ENCODE assay signal across 39 cellular contexts in the genomic region with DNA sequence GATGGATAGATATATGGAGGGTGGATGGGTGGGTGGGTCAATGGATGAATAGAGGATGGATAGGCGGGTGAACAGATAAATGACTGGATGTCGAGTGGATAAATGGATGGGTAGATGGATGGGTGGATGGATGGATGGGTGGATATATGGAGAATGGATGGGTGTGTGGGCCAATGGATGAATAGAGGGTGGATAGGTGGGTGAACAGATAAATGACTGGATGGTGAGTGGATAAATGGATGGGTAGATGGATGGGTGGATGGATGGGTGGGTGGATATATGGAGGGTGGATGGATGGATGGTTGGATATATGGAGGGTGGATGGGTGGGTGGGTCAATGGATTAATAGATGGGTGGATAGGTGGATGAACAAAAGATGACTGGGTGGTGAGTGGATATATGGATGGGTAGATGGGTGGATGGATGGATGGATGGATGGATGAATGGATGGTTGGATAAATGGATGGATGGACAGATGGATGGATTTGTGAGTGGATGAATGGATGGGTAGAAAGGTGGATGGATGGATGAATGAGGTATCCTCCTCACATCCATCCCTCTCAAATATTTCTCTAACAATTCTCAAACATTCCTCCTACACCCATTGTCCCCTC. TPM values are rescaled to one million over a fixed set of nuclear protein-coding genes. Genes with fewer than 3 reads are reported as not detected.
"Had no signal": no experiment of that assay in that cellular context is flagged by ENCODE, and none has a peak within 500 bp of the region (broad histone marks: within the 10 kb centered on the region; RNA-seq: fewer than 3 reads in every experiment).

No MANE protein-coding gene starts in this region.

- H3K27me3 Mint-ChIP-seq: activated CD4-positive, alpha-beta memory T cell treated with anti-CD3 and anti-CD28 coated beads for 36 hours; activated CD8-positive, alpha-beta T cell treated with anti-CD3 and anti-CD28 coated beads for 36 hours; brain had no signal

- H3K4me3 ChIP-seq: adrenal gland, cardiac muscle cell had no signal

- ATAC-seq: activated CD8-positive, alpha-beta T cell treated with anti-CD3 and anti-CD28 coated beads for 36 hours; activated naive CD4-positive, alpha-beta T cell treated with anti-CD3 and anti-CD28 coated beads, Interleukin-2, amount 50 U/mL, for 72 hours; activated T-cell treated with anti-CD3 and anti-CD28 coated beads, Interleukin-2, amount 50 U/mL, for 4 hours; activated T-cell treated with anti-CD3 and anti-CD28 coated beads, Interleukin-2, amount 50 U/mL, for 72 hours; activated T-helper 17 cell treated with anti-CD3 and anti-CD28 coated beads, Interleukin-2, amount 50 U/mL, for 72 hours had no signal

- H3K9me3 Mint-ChIP-seq: activated B cell treated with CpG ODN at 0.5 μM for 24 hours; activated CD4-positive, alpha-beta memory T cell treated with anti-CD3 and anti-CD28 coated beads for 36 hours; activated CD4-positive, alpha-beta T cell treated with anti-CD3 and anti-CD28 coated beads, Interleukin-2, amount 10 ng/mL, durations not matched to agents 24 days and 14 days; activated CD8-positive, alpha-beta T cell treated with anti-CD3 and anti-CD28 coated beads for 36 hours; activated naive CD4-positive, alpha-beta T cell treated with anti-CD3 and anti-CD28 coated beads for 36 hours; activated naive CD4-positive, alpha-beta T cell treated with anti-CD3 and anti-CD28 coated beads, Interleukin-2, amount 50 U/mL, for 72 hours; activated naive CD8-positive, alpha-beta T cell treated with anti-CD3 and anti-CD28 coated beads for 36 hours; activated T-cell treated with anti-CD3 and anti-CD28 coated beads, Interleukin-2, amount 50 U/mL, for 4 hours; activated T-cell treated with anti-CD3 and anti-CD28 coated beads, Interleukin-2, amount 50 U/mL, for 72 hours; activated T-helper 1 cell treated with anti-CD3 and anti-CD28 coated beads, Interleukin-12 subunit alpha, Interleukin-12 subunit beta, Interleukin-2, Interleukin-4 antibody, amounts not matched to agents 30 ng/mL and 10 ng/mL and 1 ng/mL, durations not matched to agents 14 hours and 24 hours and 36 hours; activated T-helper 17 cell treated with anti-CD3 and anti-CD28 coated beads, Interleukin-2, amount 50 U/mL, for 72 hours; brain; central memory CD8-positive, alpha-beta T cell; T-helper 1 cell treated with Interleukin-12 subunit alpha and Interleukin-12 subunit beta and Interleukin-4 antibody, amounts not matched to agents 30 μg/mL and 1 μg/mL, for 36 hours; T-helper 2 cell treated with Interferon-gamma antibody and Interleukin-4, amounts not matched to agents 5 μg/mL and 100 μg/mL, for 36 hours had no signal

- H3K4me3 Mint-ChIP-seq: activated B cell treated with CpG ODN at 0.5 μM for 24 hours; activated CD4-positive, alpha-beta memory T cell treated with anti-CD3 and anti-CD28 coated beads for 36 hours; activated CD4-positive, alpha-beta T cell treated with anti-CD3 and anti-CD28 coated beads, Interleukin-2, amount 10 ng/mL, durations not matched to agents 24 days and 14 days; activated CD8-positive, alpha-beta T cell treated with anti-CD3 and anti-CD28 coated beads for 36 hours; activated naive CD4-positive, alpha-beta T cell treated with anti-CD3 and anti-CD28 coated beads for 36 hours; activated naive CD8-positive, alpha-beta T cell treated with anti-CD3 and anti-CD28 coated beads for 36 hours; activated T-cell treated with anti-CD3 and anti-CD28 coated beads, Interleukin-2, amount 50 U/mL, for 4 hours; activated T-cell treated with anti-CD3 and anti-CD28 coated beads, Interleukin-2, amount 50 U/mL, for 72 hours; activated T-helper 1 cell treated with anti-CD3 and anti-CD28 coated beads, Interleukin-12 subunit alpha, Interleukin-12 subunit beta, Interleukin-2, Interleukin-4 antibody, amounts not matched to agents 30 ng/mL and 10 ng/mL and 1 ng/mL, durations not matched to agents 14 hours and 24 hours and 36 hours; activated T-helper 17 cell treated with anti-CD3 and anti-CD28 coated beads, Interleukin-2, amount 50 U/mL, for 72 hours; brain; central memory CD8-positive, alpha-beta T cell; T-helper 1 cell treated with Interleukin-12 subunit alpha and Interleukin-12 subunit beta and Interleukin-4 antibody, amounts not matched to agents 30 μg/mL and 1 μg/mL, for 36 hours; T-helper 2 cell treated with Interferon-gamma antibody and Interleukin-4, amounts not matched to agents 5 μg/mL and 100 μg/mL, for 36 hours had no signal

- FAIRE-seq: TTC549 had no signal

- H3K27me3 ChIP-seq: adrenal gland, cardiac muscle cell had no signal

- H3K27ac ChIP-seq: adrenal gland, cardiac muscle cell, VCaP had no signal

- H3K4me1 Mint-ChIP-seq: activated B cell treated with CpG ODN at 0.5 μM for 24 hours; activated CD4-positive, alpha-beta T cell treated with anti-CD3 and anti-CD28 coated beads, Interleukin-2, amount 10 ng/mL, durations not matched to agents 24 days and 14 days; activated naive CD8-positive, alpha-beta T cell treated with anti-CD3 and anti-CD28 coated beads for 36 hours; activated T-helper 17 cell treated with anti-CD3 and anti-CD28 coated beads, Interleukin-2, amount 50 U/mL, for 72 hours; brain; central memory CD8-positive, alpha-beta T cell had no signal

- H3K4me1 ChIP-seq: adrenal gland had no signal

- DNase-seq: activated B cell treated with CpG ODN at 0.5 μM for 24 hours; activated CD4-positive, alpha-beta memory T cell treated with anti-CD3 and anti-CD28 coated beads for 36 hours; activated CD4-positive, alpha-beta T cell treated with anti-CD3 and anti-CD28 coated beads for 4 hours; activated CD4-positive, alpha-beta T cell treated with anti-CD3 and anti-CD28 coated beads, Interleukin-2, amount 10 ng/mL, durations not matched to agents 24 days and 14 days; activated CD4-positive, alpha-beta T cell treated with anti-CD3 and anti-CD28 coated beads, Interleukin-2, amount 50 U/mL, for 1 hour; activated CD4-positive, alpha-beta T cell treated with anti-CD3 and anti-CD28 coated beads, Interleukin-2, amount 50 U/mL, for 4 hours; activated CD4-positive, CD25-positive, alpha-beta regulatory T cell treated with anti-CD3 and anti-CD28 coated beads, Interleukin-2, amount 50 U/mL, for 72 hours; activated CD8-positive, alpha-beta memory T cell treated with anti-CD3 and anti-CD28 coated beads, Interleukin-2, amount 50 U/mL, for 4 hours; activated CD8-positive, alpha-beta T cell treated with anti-CD3 and anti-CD28 coated beads for 36 hours; activated effector memory CD4-positive, alpha-beta T cell treated with anti-CD3 and anti-CD28 coated beads, Interleukin-2, amount 50 U/mL, for 16 hours; activated gamma-delta T cell treated with Interleukin-2 at 50 U/mL for 16 hours; activated naive CD4-positive, alpha-beta T cell; activated naive CD4-positive, alpha-beta T cell treated with anti-CD3 and anti-CD28 coated beads for 36 hours; activated naive CD4-positive, alpha-beta T cell treated with anti-CD3 and anti-CD28 coated beads, Interleukin-2, amount 50 U/mL, for 16 hours; activated naive CD8-positive, alpha-beta T cell treated with anti-CD3 and anti-CD28 coated beads for 36 hours; activated T-cell treated with anti-CD3 and anti-CD28 coated beads for 4 hours; activated T-cell treated with anti-CD3 and anti-CD28 coated beads, Interleukin-2, amount 50 U/mL, for 1 hour; activated T-cell treated with anti-CD3 and anti-CD28 coated beads, Interleukin-2, amount 50 U/mL, for 4 hours; activated T-cell treated with anti-CD3 and anti-CD28 coated beads, Interleukin-2, amount 50 U/mL, for 72 hours; adrenal gland; amniotic stem cell; aorta; caudate nucleus; cerebellar nuclear complex; T-helper 1 cell; T-helper 2 cell; T-helper 9 cell had no signal

- H3K36me3 Mint-ChIP-seq: activated CD4-positive, alpha-beta memory T cell treated with anti-CD3 and anti-CD28 coated beads for 36 hours; activated naive CD4-positive, alpha-beta T cell treated with anti-CD3 and anti-CD28 coated beads, Interleukin-2, amount 50 U/mL, for 72 hours; activated naive CD8-positive, alpha-beta T cell treated with anti-CD3 and anti-CD28 coated beads for 36 hours had no signal

- H3K27ac Mint-ChIP-seq: activated B cell treated with CpG ODN at 0.5 μM for 24 hours; activated CD4-positive, alpha-beta memory T cell treated with anti-CD3 and anti-CD28 coated beads for 36 hours; activated CD4-positive, alpha-beta T cell treated with anti-CD3 and anti-CD28 coated beads, Interleukin-2, amount 10 ng/mL, durations not matched to agents 24 days and 14 days; activated CD8-positive, alpha-beta T cell treated with anti-CD3 and anti-CD28 coated beads for 36 hours; activated naive CD4-positive, alpha-beta T cell treated with anti-CD3 and anti-CD28 coated beads for 36 hours; activated naive CD4-positive, alpha-beta T cell treated with anti-CD3 and anti-CD28 coated beads, Interleukin-2, amount 50 U/mL, for 72 hours; activated naive CD8-positive, alpha-beta T cell treated with anti-CD3 and anti-CD28 coated beads for 36 hours; activated T-cell treated with anti-CD3 and anti-CD28 coated beads, Interleukin-2, amount 50 U/mL, for 72 hours; activated T-helper 1 cell treated with anti-CD3 and anti-CD28 coated beads, Interleukin-12 subunit alpha, Interleukin-12 subunit beta, Interleukin-2, Interleukin-4 antibody, amounts not matched to agents 30 ng/mL and 10 ng/mL and 1 ng/mL, durations not matched to agents 14 hours and 24 hours and 36 hours; activated T-helper 17 cell treated with anti-CD3 and anti-CD28 coated beads, Interleukin-2, amount 50 U/mL, for 72 hours; brain; T-helper 1 cell treated with Interleukin-12 subunit alpha and Interleukin-12 subunit beta and Interleukin-4 antibody, amounts not matched to agents 30 μg/mL and 1 μg/mL, for 36 hours; T-helper 2 cell treated with Interferon-gamma antibody and Interleukin-4, amounts not matched to agents 5 μg/mL and 100 μg/mL, for 36 hours had no signal

- H3K9me3 ChIP-seq: adrenal gland had no signal

RNA-seq across cellular contexts. Expression of a gene that starts 21.0 kb away (rescaled TPM):
- total RNA-seq: activated B cell treated with CpG ODN at 0.5 μM for 24 hours had no signal

RNA-seq across cellular contexts. Expression of a gene that starts 47.0 kb away (rescaled TPM):
- total RNA-seq: activated B cell treated with CpG ODN at 0.5 μM for 24 hours; activated CD8-positive, alpha-beta memory T cell treated with anti-CD3 and anti-CD28 coated beads for 36 hours; activated CD8-positive, alpha-beta T cell treated with anti-CD3 and anti-CD28 coated beads for 36 hours; chondrocyte had no signal
